1 cellular context compared by ENCODE assay signal in the genomic region with DNA sequence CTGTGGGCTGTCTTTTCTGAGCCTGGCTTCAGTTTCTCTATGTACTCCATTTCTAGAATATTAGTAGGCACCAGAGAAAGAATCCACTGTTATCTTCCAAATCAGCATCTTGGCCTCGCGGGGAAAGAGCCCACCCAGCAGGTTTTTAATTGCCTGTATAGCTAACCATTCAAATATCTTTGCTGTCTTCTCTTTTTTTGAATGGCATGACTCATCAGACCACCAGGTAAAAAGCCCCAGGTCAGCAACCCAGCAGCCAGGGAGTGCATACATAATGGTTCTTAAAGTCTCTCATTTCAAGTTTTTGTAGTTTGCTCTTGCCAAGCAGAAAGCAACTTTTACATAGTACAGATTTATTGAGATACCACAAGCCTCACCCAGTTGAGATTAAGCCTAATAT.
TF ChIP-seq lines count a peak whose summit lies in the region.

No MANE protein-coding gene starts in this region.

TF ChIP-seq in WTC11, 78 proteins besides CTCF, POLR2A, EP300 and RAD21 (continued from another document):
- no peak for TF ChIP-seq ZNF263 (CRISPR knock-in tag; IDR thresholded peaks at IDR 0.05; ENCODE audit: low read depth)
- no peak for TF ChIP-seq ZBTB43 (CRISPR knock-in tag; IDR thresholded peaks at IDR 0.05)
- TF ChIP-seq AR (CRISPR knock-in tag; IDR thresholded peaks at IDR 0.05), result no peak
- TF ChIP-seq, protein P1, sequence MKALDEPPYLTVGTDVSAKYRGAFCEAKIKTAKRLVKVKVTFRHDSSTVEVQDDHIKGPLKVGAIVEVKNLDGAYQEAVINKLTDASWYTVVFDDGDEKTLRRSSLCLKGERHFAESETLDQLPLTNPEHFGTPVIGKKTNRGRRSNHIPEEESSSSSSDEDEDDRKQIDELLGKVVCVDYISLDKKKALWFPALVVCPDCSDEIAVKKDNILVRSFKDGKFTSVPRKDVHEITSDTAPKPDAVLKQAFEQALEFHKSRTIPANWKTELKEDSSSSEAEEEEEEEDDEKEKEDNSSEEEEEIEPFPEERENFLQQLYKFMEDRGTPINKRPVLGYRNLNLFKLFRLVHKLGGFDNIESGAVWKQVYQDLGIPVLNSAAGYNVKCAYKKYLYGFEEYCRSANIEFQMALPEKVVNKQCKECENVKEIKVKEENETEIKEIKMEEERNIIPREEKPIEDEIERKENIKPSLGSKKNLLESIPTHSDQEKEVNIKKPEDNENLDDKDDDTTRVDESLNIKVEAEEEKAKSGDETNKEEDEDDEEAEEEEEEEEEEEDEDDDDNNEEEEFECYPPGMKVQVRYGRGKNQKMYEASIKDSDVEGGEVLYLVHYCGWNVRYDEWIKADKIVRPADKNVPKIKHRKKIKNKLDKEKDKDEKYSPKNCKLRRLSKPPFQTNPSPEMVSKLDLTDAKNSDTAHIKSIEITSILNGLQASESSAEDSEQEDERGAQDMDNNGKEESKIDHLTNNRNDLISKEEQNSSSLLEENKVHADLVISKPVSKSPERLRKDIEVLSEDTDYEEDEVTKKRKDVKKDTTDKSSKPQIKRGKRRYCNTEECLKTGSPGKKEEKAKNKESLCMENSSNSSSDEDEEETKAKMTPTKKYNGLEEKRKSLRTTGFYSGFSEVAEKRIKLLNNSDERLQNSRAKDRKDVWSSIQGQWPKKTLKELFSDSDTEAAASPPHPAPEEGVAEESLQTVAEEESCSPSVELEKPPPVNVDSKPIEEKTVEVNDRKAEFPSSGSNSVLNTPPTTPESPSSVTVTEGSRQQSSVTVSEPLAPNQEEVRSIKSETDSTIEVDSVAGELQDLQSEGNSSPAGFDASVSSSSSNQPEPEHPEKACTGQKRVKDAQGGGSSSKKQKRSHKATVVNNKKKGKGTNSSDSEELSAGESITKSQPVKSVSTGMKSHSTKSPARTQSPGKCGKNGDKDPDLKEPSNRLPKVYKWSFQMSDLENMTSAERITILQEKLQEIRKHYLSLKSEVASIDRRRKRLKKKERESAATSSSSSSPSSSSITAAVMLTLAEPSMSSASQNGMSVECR (CRISPR knock-in tag; IDR thresholded peaks at IDR 0.05; ENCODE audit: borderline replicate concordance), result no peak
- no peak for TF ChIP-seq MAX (CRISPR knock-in tag; IDR thresholded peaks at IDR 0.05)
- no peak for TF ChIP-seq SP1 (CRISPR knock-in tag; conservative IDR thresholded peaks at IDR 0.05)
- no peak for TF ChIP-seq USF1 (CRISPR knock-in tag; IDR thresholded peaks at IDR 0.05)
- no peak for TF ChIP-seq MLX (CRISPR knock-in tag; IDR thresholded peaks at IDR 0.05)
- no peak for TF ChIP-seq CREM (CRISPR knock-in tag; IDR thresholded peaks at IDR 0.05)
- TF ChIP-seq, protein P2, sequence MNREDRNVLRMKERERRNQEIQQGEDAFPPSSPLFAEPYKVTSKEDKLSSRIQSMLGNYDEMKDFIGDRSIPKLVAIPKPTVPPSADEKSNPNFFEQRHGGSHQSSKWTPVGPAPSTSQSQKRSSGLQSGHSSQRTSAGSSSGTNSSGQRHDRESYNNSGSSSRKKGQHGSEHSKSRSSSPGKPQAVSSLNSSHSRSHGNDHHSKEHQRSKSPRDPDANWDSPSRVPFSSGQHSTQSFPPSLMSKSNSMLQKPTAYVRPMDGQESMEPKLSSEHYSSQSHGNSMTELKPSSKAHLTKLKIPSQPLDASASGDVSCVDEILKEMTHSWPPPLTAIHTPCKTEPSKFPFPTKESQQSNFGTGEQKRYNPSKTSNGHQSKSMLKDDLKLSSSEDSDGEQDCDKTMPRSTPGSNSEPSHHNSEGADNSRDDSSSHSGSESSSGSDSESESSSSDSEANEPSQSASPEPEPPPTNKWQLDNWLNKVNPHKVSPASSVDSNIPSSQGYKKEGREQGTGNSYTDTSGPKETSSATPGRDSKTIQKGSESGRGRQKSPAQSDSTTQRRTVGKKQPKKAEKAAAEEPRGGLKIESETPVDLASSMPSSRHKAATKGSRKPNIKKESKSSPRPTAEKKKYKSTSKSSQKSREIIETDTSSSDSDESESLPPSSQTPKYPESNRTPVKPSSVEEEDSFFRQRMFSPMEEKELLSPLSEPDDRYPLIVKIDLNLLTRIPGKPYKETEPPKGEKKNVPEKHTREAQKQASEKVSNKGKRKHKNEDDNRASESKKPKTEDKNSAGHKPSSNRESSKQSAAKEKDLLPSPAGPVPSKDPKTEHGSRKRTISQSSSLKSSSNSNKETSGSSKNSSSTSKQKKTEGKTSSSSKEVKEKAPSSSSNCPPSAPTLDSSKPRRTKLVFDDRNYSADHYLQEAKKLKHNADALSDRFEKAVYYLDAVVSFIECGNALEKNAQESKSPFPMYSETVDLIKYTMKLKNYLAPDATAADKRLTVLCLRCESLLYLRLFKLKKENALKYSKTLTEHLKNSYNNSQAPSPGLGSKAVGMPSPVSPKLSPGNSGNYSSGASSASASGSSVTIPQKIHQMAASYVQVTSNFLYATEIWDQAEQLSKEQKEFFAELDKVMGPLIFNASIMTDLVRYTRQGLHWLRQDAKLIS (CRISPR knock-in tag; IDR thresholded peaks at IDR 0.05; ENCODE audit: borderline replicate concordance), result no peak
TF ChIP-seq in WTC11: peak in this region for 0.
